9 cellular contexts compared by ENCODE assay signal in genomic region chr20:31739550-31739863, GRCh38. TPM values are rescaled to one million over a fixed set of nuclear protein-coding genes. Genes with fewer than 3 reads are reported as not detected.
DNase-seq lines count a peak whose midpoint lies in the region; ATAC-seq and TF ChIP-seq lines count a peak whose summit lies in the region.
"Had no signal": no experiment of that assay in that cellular context is flagged by ENCODE, and none has a peak within 500 bp of the region (broad histone marks: within the 10 kb centered on the region; RNA-seq: fewer than 3 reads in every experiment).

No MANE protein-coding gene starts in this region.

- TF ChIP-seq POLR2A in breast epithelium (IDR thresholded peaks at IDR 0.05), result no peak

- no peaks in the 10 kb centered on the region for H3K9me3 Mint-ChIP-seq in osteocyte (ENCODE audit: unreplicated experiment)
- H3K9me3 Mint-ChIP-seq: activated naive CD4-positive, alpha-beta T cell treated with anti-CD3 and anti-CD28 coated beads for 36 hours had no signal

- H3K36me3 Mint-ChIP-seq in osteocyte (ENCODE audit: unreplicated experiment), result no peaks in the 10 kb centered on the region

- intact Hi-C loops in breast epithelium (cut with DNase I; ENCODE audit: low total_unique reads), result no loop called here

- no peak overlapping the region for H3K27ac Mint-ChIP-seq in osteocyte (ENCODE audit: unreplicated experiment)
- H3K27ac Mint-ChIP-seq: activated naive CD4-positive, alpha-beta T cell treated with anti-CD3 and anti-CD28 coated beads for 36 hours had no signal

- no peaks in the 10 kb centered on the region for H3K27me3 Mint-ChIP-seq in osteocyte (ENCODE audit: unreplicated experiment)

- H3K9me3 ChIP-seq in breast epithelium, result no peaks in the 10 kb centered on the region
- H3K9me3 ChIP-seq in mucosa of rectum (ENCODE audit: control insufficient read depth in 2 of 2, low read length in 2 of 2), result no peaks in the 10 kb centered on the region

- peak overlapping the region; percentile 95 for H3K4me3 ChIP-seq in AG10803 (ENCODE audit: low read length)
- peak overlapping the region; percentile 53 to 78 (median 72) for H3K4me3 ChIP-seq in breast epithelium
- H3K4me3 ChIP-seq in mucosa of rectum (ENCODE audit: low read length in 2 of 2), result peak overlapping the region; percentile 86 to 95

- ATAC-seq in HG02678 (IDR thresholded peaks at IDR 0.05; ENCODE audit: unreplicated experiment), result peak; percentile 14

- H3K36me3 ChIP-seq in breast epithelium (no peaks in the 10 kb centered on the region), mucosa of rectum (ENCODE audit: control insufficient read depth in 2 of 2, insufficient read depth in 2 of 2, low read length in 2 of 2) (no peaks in the 10 kb centered on the region)

- H3K4me1 ChIP-seq in breast epithelium, result no peaks in the 10 kb centered on the region
- H3K4me1 ChIP-seq in mucosa of rectum (ENCODE audit: control insufficient read depth in 2 of 2, insufficient read depth in 2 of 2, low read length in 2 of 2), result peaks cover 3 to 5% of the 10 kb centered on the region in 2 donors

- H3K27me3 ChIP-seq in breast epithelium, result no peaks in the 10 kb centered on the region
- no peaks in the 10 kb centered on the region for H3K27me3 ChIP-seq in mucosa of rectum (ENCODE audit: control insufficient read depth in 2 of 2, insufficient read depth in 2 of 2, low read length in 2 of 2)

- TF ChIP-seq CTCF in AG10803 (conservative IDR thresholded peaks at IDR 0.05; ENCODE audit: low read length) (no peak), breast epithelium (IDR thresholded peaks at IDR 0.05) (peak in 1 of 3 donors; percentile 0), osteocyte (IDR thresholded peaks at IDR 0.05) (no peak)

- DNase-seq in AG10803 (ENCODE audit: low read depth), result no peak
- DNase-seq in breast epithelium (ENCODE audit: low spot score in 2 of 2), result no peak
- DNase-seq in dedifferentiated amniotic fluid mesenchymal stem cell (ENCODE audit: extremely low spot score), result no peak
- no peak for DNase-seq in osteocyte (ENCODE audit: extremely low spot score, unreplicated experiment)
- DNase-seq in NCI-H524 (lab: John Stamatoyannopoulos, UW), result no peak
- no peak for DNase-seq in stimulated activated CD4-positive, alpha-beta T cell treated with anti-CD3 and anti-CD28 coated beads, Interleukin-2, amount 100 ng/mL, for 24 hours

- peak overlapping the region; percentile 79 for H3K9ac ChIP-seq in mucosa of rectum (ENCODE audit: low read depth in 1 of 2, low read length in 2 of 2)

- peak overlapping the region; percentile 45 to 79 for H3K27ac ChIP-seq in breast epithelium
- H3K27ac ChIP-seq in mucosa of rectum (ENCODE audit: low read depth in 2 of 2, low read length in 2 of 2), result peak overlapping the region; percentile 54 to 82

- no peak overlapping the region for H3K4me3 Mint-ChIP-seq in osteocyte (ENCODE audit: unreplicated experiment)
- H3K4me3 Mint-ChIP-seq: activated naive CD4-positive, alpha-beta T cell treated with anti-CD3 and anti-CD28 coated beads for 36 hours had no signal

- H3K4me1 Mint-ChIP-seq in osteocyte (ENCODE audit: unreplicated experiment), result peaks cover 4% of the 10 kb centered on the region

RNA-seq across cellular contexts. Expression of gene TPX2, which starts 0.4 kb away (rescaled TPM):
- 1 to 10 TPM in 1 of 3 donors, under 1 TPM in 2; 0.33 to 3.8 (median 0.73) TPM for total RNA-seq in breast epithelium
- total RNA-seq in osteocyte, result 22.6 and 25.5 TPM in 2 replicates

RNA-seq across cellular contexts. Expression of gene BCL2L1, which starts 16.8 kb away (rescaled TPM):
- total RNA-seq in breast epithelium (100 to 1,000 TPM in 2 of 3 donors, 10 to 100 TPM in 1; 95.1 to 124 (median 117) TPM), osteocyte (67.0 and 69.4 TPM in 2 replicates)
